In the genomic region with DNA sequence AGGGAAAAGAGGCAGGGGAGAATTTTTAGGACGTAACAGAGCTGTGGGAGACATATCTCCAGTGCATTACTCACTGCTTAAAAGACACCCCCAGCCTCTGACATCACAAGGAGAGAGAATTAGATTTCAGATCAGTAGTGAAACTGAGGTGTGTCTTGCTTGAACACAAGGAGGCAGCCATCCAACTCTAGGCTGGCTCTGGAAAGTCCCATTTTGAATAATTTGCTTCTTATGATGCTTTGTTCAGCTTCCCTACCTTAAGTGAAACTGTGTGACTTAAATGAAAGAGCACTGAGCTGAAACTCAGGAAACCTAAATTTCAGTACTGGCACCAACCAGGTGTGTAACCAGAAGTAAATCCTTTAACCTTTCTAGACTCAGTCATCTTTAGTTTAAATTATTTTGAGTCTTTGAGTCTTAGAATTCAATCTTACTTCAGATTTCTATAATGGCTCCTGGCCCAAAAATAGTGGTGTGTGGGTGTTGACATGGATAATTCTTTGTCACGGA, we compare ENCODE assay signal across 9 cellular contexts.
DNase-seq lines count a peak whose midpoint lies in the region; ATAC-seq and TF ChIP-seq lines count a peak whose summit lies in the region.
"Had no signal": no experiment of that assay in that cellular context is flagged by ENCODE, and none has a peak within 500 bp of the region (broad histone marks: within the 10 kb centered on the region; RNA-seq: fewer than 3 reads in every experiment).

No MANE protein-coding gene starts in this region.

- no peak for TF ChIP-seq EP300 in ovary (IDR thresholded peaks at IDR 0.05)

- intact Hi-C loops in ovary (cut with DNase I): no loop called here

- no peak overlapping the region for H3K4me3 ChIP-seq in ovary
- H3K4me3 ChIP-seq: BLaER1 treated with 17β-estradiol and CSF1 and Interleukin-3, amounts not matched to agents 10 nM and 100 nM had no signal

- no peak overlapping the region for H3K27ac ChIP-seq in ovary
- H3K27ac ChIP-seq: BLaER1 treated with 17β-estradiol and CSF1 and Interleukin-3, amounts not matched to agents 10 nM and 100 nM had no signal

- ATAC-seq in HG03097 (IDR thresholded peaks at IDR 0.05; ENCODE audit: low FRiP score, unreplicated experiment) (peak; percentile 76), esophagus mucosa (peak; percentile 80)

- no peaks in the 10 kb centered on the region for H3K9me3 ChIP-seq in ovary
- H3K9me3 ChIP-seq: BLaER1 treated with 17β-estradiol and CSF1 and Interleukin-3, amounts not matched to agents 10 nM and 100 nM had no signal

- no peaks in the 10 kb centered on the region for H3K36me3 ChIP-seq in ovary
- H3K36me3 ChIP-seq: BLaER1 treated with 17β-estradiol and CSF1 and Interleukin-3, amounts not matched to agents 10 nM and 100 nM had no signal

- H3K27me3 ChIP-seq in ovary: no peaks in the 10 kb centered on the region
- H3K27me3 ChIP-seq: BLaER1 treated with 17β-estradiol and CSF1 and Interleukin-3, amounts not matched to agents 10 nM and 100 nM had no signal

- DNase-seq in activated CD4-positive, CD25-positive, alpha-beta regulatory T cell (lab: John Stamatoyannopoulos, UW): peak in 3 of 4 experiments; percentile 7 to 42 (median 24)
- DNase-seq in activated CD4-positive, CD25-positive, alpha-beta regulatory T cell treated with anti-CD3 and anti-CD28 coated beads, Interleukin-2, amount 50 U/mL, for 72 hours: no peak
- DNase-seq in activated CD4-positive, alpha-beta T cell treated with anti-CD3 and anti-CD28 coated beads for 48 hours: peak; percentile 78
- peak; percentile 57 to 71 for DNase-seq in stimulated activated CD4-positive, alpha-beta T cell treated with anti-CD3 and anti-CD28 coated beads, Interleukin-2, amount 100 ng/mL, for 24 hours
- no peak for DNase-seq in ovary
- no peak for DNase-seq in anterior cingulate cortex (lab: John Stamatoyannopoulos, UW)

- WGBS in ovary, 3 donors: 32 to 42% (median 39%) methylated on average over 2 of the region's 2 CpGs

- no peak for TF ChIP-seq CTCF in ovary (IDR thresholded peaks at IDR 0.05)

- H3K4me1 ChIP-seq in ovary (ENCODE audit: insufficient read depth): no peaks in the 10 kb centered on the region

- TF ChIP-seq POLR2A in ovary (IDR thresholded peaks at IDR 0.05): no peak

Comparison
In these comparisons a context has a peak if more than half of its experiments do, and no peak if none do; other contexts are left out.
1. DNase-seq: peak in activated CD4-positive, CD25-positive, alpha-beta regulatory T cell (3 of 4), activated CD4-positive, alpha-beta T cell treated with anti-CD3 and anti-CD28 coated beads for 48 hours (single experiment) and stimulated activated CD4-positive, alpha-beta T cell treated with anti-CD3 and anti-CD28 coated beads, Interleukin-2, amount 100 ng/mL, for 24 hours (2 of 2); none in activated CD4-positive, CD25-positive, alpha-beta regulatory T cell treated with anti-CD3 and anti-CD28 coated beads, Interleukin-2, amount 50 U/mL, for 72 hours (single experiment), ovary (0 of 5) and anterior cingulate cortex (0 of 58).